In the genomic region with DNA sequence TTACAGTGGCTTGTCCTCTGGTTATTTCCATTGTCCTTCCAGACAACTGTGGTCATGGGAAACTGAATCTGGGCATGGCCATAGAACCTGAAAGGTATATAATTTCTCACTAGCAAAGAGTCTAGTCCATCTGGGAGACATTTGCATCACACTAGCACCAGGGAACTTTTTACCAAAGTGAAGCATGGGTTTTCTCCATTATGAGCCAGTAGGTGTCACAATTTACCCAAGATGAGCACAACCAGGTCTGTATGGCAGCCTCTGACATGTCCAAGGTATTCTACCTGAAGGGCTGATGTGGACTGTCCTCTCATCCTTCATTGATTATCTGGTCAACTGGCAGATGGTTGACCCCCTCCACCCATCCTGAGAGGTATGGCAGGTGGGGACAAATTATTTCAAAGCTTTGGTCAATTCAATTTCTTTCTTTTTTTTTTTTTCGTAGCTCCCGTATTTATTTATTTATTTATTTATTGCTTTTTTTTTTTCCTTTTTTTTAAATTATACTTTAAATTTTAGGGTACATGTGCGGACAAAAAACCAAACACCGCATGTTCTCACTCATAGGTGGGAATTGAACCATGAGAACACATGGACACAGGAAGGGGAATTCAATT, we compare ENCODE assay signal across 8 cellular contexts.
DNase-seq lines count a peak whose midpoint lies in the region; ATAC-seq lines count a peak whose summit lies in the region.

No MANE protein-coding gene starts in this region.

- no peak overlapping the region for H3K4me3 Mint-ChIP-seq in stimulated activated memory B cell treated with anti-CD40 and anti-IgM and Interleukin-4, amounts not matched to agents 10 μg/mL and 1 μg/mL and 100 μg/mL, for 72 hours

- no peaks in the 10 kb centered on the region for H3K4me1 Mint-ChIP-seq in stimulated activated memory B cell treated with anti-CD40 and anti-IgM and Interleukin-4, amounts not matched to agents 10 μg/mL and 1 μg/mL and 100 μg/mL, for 72 hours

- ATAC-seq in left lobe of liver: peak; percentile 39
- no peak for ATAC-seq in stimulated activated memory B cell treated with anti-CD40 and anti-IgM and Interleukin-4, amounts not matched to agents 10 μg/mL and 1 μg/mL and 100 μg/mL, for 72 hours
- ATAC-seq in GM21825 (IDR thresholded peaks at IDR 0.05; ENCODE audit: unreplicated experiment): no peak

- DNase-seq in SIG-M5 treated with dmso at 0.1 percent for 504 hours (lab: John Stamatoyannopoulos, UW; ENCODE audit: unreplicated experiment): peak; percentile 2
- no peak for DNase-seq in SIG-M5 (lab: John Stamatoyannopoulos, UW)
- DNase-seq in HPDE6-E6E7 (ENCODE audit: extremely low spot score): peak; percentile 63
- DNase-seq in SHP77 (lab: John Stamatoyannopoulos, UW): peak; percentile 24 to 34
- DNase-seq in left lobe of liver (ENCODE audit: low spot score): no peak
- DNase-seq in stimulated activated CD4-positive, alpha-beta T cell treated with anti-CD3 and anti-CD28 coated beads, Interleukin-12 subunit alpha, Interleukin-12 subunit beta, amount 100 ng/mL, for 4 hours: no peak

- H3K9me3 Mint-ChIP-seq in stimulated activated memory B cell treated with anti-CD40 and anti-IgM and Interleukin-4, amounts not matched to agents 10 μg/mL and 1 μg/mL and 100 μg/mL, for 72 hours: no peaks in the 10 kb centered on the region

- H3K36me3 Mint-ChIP-seq in stimulated activated memory B cell treated with anti-CD40 and anti-IgM and Interleukin-4, amounts not matched to agents 10 μg/mL and 1 μg/mL and 100 μg/mL, for 72 hours: no peaks in the 10 kb centered on the region

- H3K27me3 Mint-ChIP-seq in stimulated activated memory B cell treated with anti-CD40 and anti-IgM and Interleukin-4, amounts not matched to agents 10 μg/mL and 1 μg/mL and 100 μg/mL, for 72 hours: no peaks in the 10 kb centered on the region

- H3K27ac Mint-ChIP-seq in stimulated activated memory B cell treated with anti-CD40 and anti-IgM and Interleukin-4, amounts not matched to agents 10 μg/mL and 1 μg/mL and 100 μg/mL, for 72 hours: no peak overlapping the region

Comparison
In these comparisons a context has a peak if more than half of its experiments do, and no peak if none do; other contexts are left out.
1. DNase-seq: peak in SIG-M5 treated with dmso at 0.1 percent for 504 hours (single experiment), HPDE6-E6E7 (single experiment) and SHP77 (2 of 2); none in SIG-M5 (single experiment), left lobe of liver (single experiment) and stimulated activated CD4-positive, alpha-beta T cell treated with anti-CD3 and anti-CD28 coated beads, Interleukin-12 subunit alpha, Interleukin-12 subunit beta, amount 100 ng/mL, for 4 hours (single experiment).